In the genomic region with DNA sequence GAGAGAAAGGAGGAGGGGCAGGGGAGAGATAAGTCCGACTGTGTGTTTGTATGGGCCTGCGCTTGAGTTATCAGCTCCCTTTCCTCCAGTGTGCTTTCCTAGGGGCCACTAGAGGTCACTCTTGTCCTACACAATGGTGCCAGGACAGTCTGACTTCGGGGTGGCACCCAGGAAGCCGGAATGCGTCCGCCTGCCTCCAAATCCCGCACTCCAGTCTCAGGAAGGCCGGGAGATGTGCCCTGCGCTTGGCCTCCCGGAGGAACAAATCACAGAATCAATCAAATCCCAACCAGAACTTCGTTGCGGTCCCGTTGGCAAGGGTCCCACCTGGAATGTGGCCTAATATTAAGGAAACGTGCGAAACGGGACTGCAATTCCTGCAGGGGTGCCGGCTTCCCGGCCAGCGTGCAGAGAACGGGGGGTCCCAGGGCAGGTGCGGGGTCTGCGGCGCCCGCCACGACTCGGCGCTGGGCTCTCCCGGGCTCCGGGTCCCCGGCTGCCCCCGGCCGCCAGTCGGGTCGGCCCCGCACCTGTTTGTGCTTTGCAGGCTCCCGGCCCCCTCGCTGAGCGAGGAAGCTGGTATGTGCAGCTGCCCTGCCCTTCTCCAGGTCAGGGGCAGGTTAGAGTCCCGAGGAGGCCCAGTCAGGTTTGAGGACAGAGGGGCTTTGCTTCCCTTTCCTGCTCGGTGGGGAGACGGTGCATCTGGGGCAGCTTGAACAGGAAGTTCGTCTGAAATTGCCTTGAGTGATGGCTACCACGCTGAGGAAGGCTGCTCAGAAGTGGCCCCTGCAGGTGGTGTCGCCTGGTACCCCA, we compare ENCODE assay signal across 8 cellular contexts. TPM values are rescaled to one million over a fixed set of nuclear protein-coding genes. Genes with fewer than 3 reads are reported as not detected.
DNase-seq lines count a peak whose midpoint lies in the region; ATAC-seq and TF ChIP-seq lines count a peak whose summit lies in the region.

No MANE protein-coding gene starts in this region.

- peak overlapping the region; percentile 71 to 91 for H3K27ac Mint-ChIP-seq in activated naive CD4-positive, alpha-beta T cell treated with anti-CD3 and anti-CD28 coated beads, Interleukin-2, amount 50 U/mL, for 72 hours
- H3K27ac Mint-ChIP-seq in osteocyte (ENCODE audit: unreplicated experiment) (no peak overlapping the region), type B pancreatic cell (peak overlapping the region; percentile 80)

- peaks cover 2% of the 10 kb centered on the region for H3K4me1 Mint-ChIP-seq in osteocyte (ENCODE audit: unreplicated experiment)
- peaks cover 36% of the 10 kb centered on the region for H3K4me1 Mint-ChIP-seq in type B pancreatic cell (ENCODE audit: unreplicated experiment)

- TF ChIP-seq CTCF in LNCaP clone FGC (IDR thresholded peaks at IDR 0.05; ENCODE audit: control insufficient read depth, extremely low read depth, insufficient read depth) (peak; percentile 88), osteocyte (IDR thresholded peaks at IDR 0.05) (peak; percentile 88), type B pancreatic cell (conservative IDR thresholded peaks at IDR 0.05) (peak; percentile 93)

- ATAC-seq in activated naive CD4-positive, alpha-beta T cell treated with anti-CD3 and anti-CD28 coated beads, Interleukin-2, amount 50 U/mL, for 72 hours = peak; percentile 96 to 97
- ATAC-seq in Right ventricle myocardium inferior = peak; percentile 95

- no peaks in the 10 kb centered on the region for H3K36me3 Mint-ChIP-seq in activated naive CD4-positive, alpha-beta T cell treated with anti-CD3 and anti-CD28 coated beads, Interleukin-2, amount 50 U/mL, for 72 hours
- no peaks in the 10 kb centered on the region for H3K36me3 Mint-ChIP-seq in osteocyte (ENCODE audit: unreplicated experiment)
- no peaks in the 10 kb centered on the region for H3K36me3 Mint-ChIP-seq in type B pancreatic cell

- peak; percentile 33 for DNase-seq in GM04503 (ENCODE audit: low read depth)
- DNase-seq in H7 = peak; percentile 89
- DNase-seq in LNCaP clone FGC (ENCODE audit: low read depth) = peak; percentile 72
- DNase-seq in SK-MEL-5 (ENCODE audit: low read depth, low spot score) = peak; percentile 87
- peak; percentile 55 to 69 for DNase-seq in activated naive CD4-positive, alpha-beta T cell treated with anti-CD3 and anti-CD28 coated beads, Interleukin-2, amount 50 U/mL, for 72 hours (ENCODE audit: low spot score in 2 of 2)
- DNase-seq in Right ventricle myocardium inferior (ENCODE audit: missing footprints) = peak; percentile 81
- no peak for DNase-seq in osteocyte (ENCODE audit: extremely low spot score, unreplicated experiment)
- DNase-seq in type B pancreatic cell (ENCODE audit: extremely low spot score, unreplicated experiment) = no peak

- H3K4me3 Mint-ChIP-seq in osteocyte (ENCODE audit: unreplicated experiment) = peak overlapping the region; percentile 79
- peak overlapping the region; percentile 95 for H3K4me3 Mint-ChIP-seq in type B pancreatic cell

- no peaks in the 10 kb centered on the region for H3K36me3 ChIP-seq in H7 (replicated peaks; ENCODE audit: control insufficient read depth, insufficient read depth, low read length)

- in situ Hi-C loops in SK-MEL-5 (cut with HindIII; ENCODE audit: low pct_unique_long_range_greater_than_20kb, low sequenced_read_pairs) = no loop called here

- intact Hi-C loops in Right ventricle myocardium inferior (cut with DNase I) = loop anchor here (2.0 to 5.0 kb wide), 5 partner anchors 195 to 965 kb away; partner anchors contain the start of genes GOT1 and LOXL4

- H3K27me3 ChIP-seq in H7 (ENCODE audit: control insufficient read depth, insufficient read depth, low read length) = peaks cover 5% of the 10 kb centered on the region

- H3K9me3 Mint-ChIP-seq in activated naive CD4-positive, alpha-beta T cell treated with anti-CD3 and anti-CD28 coated beads, Interleukin-2, amount 50 U/mL, for 72 hours = no peaks in the 10 kb centered on the region
- no peaks in the 10 kb centered on the region for H3K9me3 Mint-ChIP-seq in osteocyte (ENCODE audit: unreplicated experiment)
- H3K9me3 Mint-ChIP-seq in type B pancreatic cell = no peaks in the 10 kb centered on the region

- H3K4me3 ChIP-seq in H7 (ENCODE audit: insufficient read depth, low read depth, low read length) = peak overlapping the region; percentile 52
- H3K4me3 ChIP-seq in LNCaP clone FGC (ENCODE audit: low read depth, low read length) = no peak overlapping the region

- H3K27me3 Mint-ChIP-seq in osteocyte (ENCODE audit: unreplicated experiment) (peaks cover 25% of the 10 kb centered on the region), type B pancreatic cell (peaks cover 25% of the 10 kb centered on the region)

RNA-seq across cellular contexts. Expression of gene HPS1, which starts 21.0 kb away (rescaled TPM):
- total RNA-seq in H7 (2014; rRNA removed; shearing (Covaris generic)) = 36.1 and 38.0 TPM in 2 replicates
- total RNA-seq in SK-MEL-5 (2014; rRNA removed; shearing (Covaris generic)) = 31.1 and 36.4 TPM in 2 replicates
- polyA plus RNA-seq in SK-MEL-5 (2015; cell fraction: cytosol; rRNA removed) = 54.3 and 68.0 TPM in 2 replicates
- polyA plus RNA-seq in SK-MEL-5 (2015; cell fraction: nucleus; rRNA removed) = 156 and 173 TPM in 2 replicates
- total RNA-seq in activated naive CD4-positive, alpha-beta T cell treated with anti-CD3 and anti-CD28 coated beads, Interleukin-2, amount 50 U/mL, for 72 hours = 10 to 100 TPM; 22.8 to 57.4 TPM
- total RNA-seq in Right ventricle myocardium inferior (27.9 TPM), osteocyte (61.9 and 67.1 TPM in 2 replicates), type B pancreatic cell (ENCODE audit: low replicate concordance) (60.5 and 72.4 TPM in 2 replicates)

RNA-seq across cellular contexts. Expression of gene PYROXD2, which starts 52.7 kb away (rescaled TPM):
- 9.5 and 10.6 TPM in 2 replicates for total RNA-seq in H7 (2014; rRNA removed; shearing (Covaris generic))
- total RNA-seq in SK-MEL-5 (2014; rRNA removed; shearing (Covaris generic)) = 2.2 and 3.2 TPM in 2 replicates
- polyA plus RNA-seq in SK-MEL-5 (2015; cell fraction: cytosol; rRNA removed) = 4.5 and 5.2 TPM in 2 replicates
- 20.2 and 30.6 TPM in 2 replicates for polyA plus RNA-seq in SK-MEL-5 (2015; cell fraction: nucleus; rRNA removed)
- 1 to 10 TPM; 2.3 to 7.0 TPM for total RNA-seq in activated naive CD4-positive, alpha-beta T cell treated with anti-CD3 and anti-CD28 coated beads, Interleukin-2, amount 50 U/mL, for 72 hours
- 10.7 TPM for total RNA-seq in Right ventricle myocardium inferior
- 4.6 and 4.8 TPM in 2 replicates for total RNA-seq in osteocyte
- total RNA-seq in type B pancreatic cell (ENCODE audit: low replicate concordance) = 6.1 and 14.9 TPM in 2 replicates

Comparison
In these comparisons a context has a peak if more than half of its experiments do, and no peak if none do; other contexts are left out.
1. DNase-seq: peak in GM04503 (single experiment), H7 (single experiment), LNCaP clone FGC (single experiment), SK-MEL-5 (single experiment), activated naive CD4-positive, alpha-beta T cell treated with anti-CD3 and anti-CD28 coated beads, Interleukin-2, amount 50 U/mL, for 72 hours (2 of 2) and Right ventricle myocardium inferior (single experiment); none in osteocyte (single experiment) and type B pancreatic cell (single experiment).
2. Peak in every context shown above with its lines, with median percentiles within 50 percentile points of each other: CTCF ChIP-seq.